1 cellular context compared by ENCODE assay signal in genomic region chr19:36837902-36838783, GRCh38.
TF ChIP-seq lines count a peak whose summit lies in the region.

Gene ZNF790, minus strand, starts transcription at chr19:36838387. Its CDS starts 12,768 bp downstream, at chr19:36825619.

TF ChIP-seq in GM23338, 12 proteins besides CTCF, POLR2A, EP300 and RAD21 (continued from another document):
- TF ChIP-seq, protein P1, sequence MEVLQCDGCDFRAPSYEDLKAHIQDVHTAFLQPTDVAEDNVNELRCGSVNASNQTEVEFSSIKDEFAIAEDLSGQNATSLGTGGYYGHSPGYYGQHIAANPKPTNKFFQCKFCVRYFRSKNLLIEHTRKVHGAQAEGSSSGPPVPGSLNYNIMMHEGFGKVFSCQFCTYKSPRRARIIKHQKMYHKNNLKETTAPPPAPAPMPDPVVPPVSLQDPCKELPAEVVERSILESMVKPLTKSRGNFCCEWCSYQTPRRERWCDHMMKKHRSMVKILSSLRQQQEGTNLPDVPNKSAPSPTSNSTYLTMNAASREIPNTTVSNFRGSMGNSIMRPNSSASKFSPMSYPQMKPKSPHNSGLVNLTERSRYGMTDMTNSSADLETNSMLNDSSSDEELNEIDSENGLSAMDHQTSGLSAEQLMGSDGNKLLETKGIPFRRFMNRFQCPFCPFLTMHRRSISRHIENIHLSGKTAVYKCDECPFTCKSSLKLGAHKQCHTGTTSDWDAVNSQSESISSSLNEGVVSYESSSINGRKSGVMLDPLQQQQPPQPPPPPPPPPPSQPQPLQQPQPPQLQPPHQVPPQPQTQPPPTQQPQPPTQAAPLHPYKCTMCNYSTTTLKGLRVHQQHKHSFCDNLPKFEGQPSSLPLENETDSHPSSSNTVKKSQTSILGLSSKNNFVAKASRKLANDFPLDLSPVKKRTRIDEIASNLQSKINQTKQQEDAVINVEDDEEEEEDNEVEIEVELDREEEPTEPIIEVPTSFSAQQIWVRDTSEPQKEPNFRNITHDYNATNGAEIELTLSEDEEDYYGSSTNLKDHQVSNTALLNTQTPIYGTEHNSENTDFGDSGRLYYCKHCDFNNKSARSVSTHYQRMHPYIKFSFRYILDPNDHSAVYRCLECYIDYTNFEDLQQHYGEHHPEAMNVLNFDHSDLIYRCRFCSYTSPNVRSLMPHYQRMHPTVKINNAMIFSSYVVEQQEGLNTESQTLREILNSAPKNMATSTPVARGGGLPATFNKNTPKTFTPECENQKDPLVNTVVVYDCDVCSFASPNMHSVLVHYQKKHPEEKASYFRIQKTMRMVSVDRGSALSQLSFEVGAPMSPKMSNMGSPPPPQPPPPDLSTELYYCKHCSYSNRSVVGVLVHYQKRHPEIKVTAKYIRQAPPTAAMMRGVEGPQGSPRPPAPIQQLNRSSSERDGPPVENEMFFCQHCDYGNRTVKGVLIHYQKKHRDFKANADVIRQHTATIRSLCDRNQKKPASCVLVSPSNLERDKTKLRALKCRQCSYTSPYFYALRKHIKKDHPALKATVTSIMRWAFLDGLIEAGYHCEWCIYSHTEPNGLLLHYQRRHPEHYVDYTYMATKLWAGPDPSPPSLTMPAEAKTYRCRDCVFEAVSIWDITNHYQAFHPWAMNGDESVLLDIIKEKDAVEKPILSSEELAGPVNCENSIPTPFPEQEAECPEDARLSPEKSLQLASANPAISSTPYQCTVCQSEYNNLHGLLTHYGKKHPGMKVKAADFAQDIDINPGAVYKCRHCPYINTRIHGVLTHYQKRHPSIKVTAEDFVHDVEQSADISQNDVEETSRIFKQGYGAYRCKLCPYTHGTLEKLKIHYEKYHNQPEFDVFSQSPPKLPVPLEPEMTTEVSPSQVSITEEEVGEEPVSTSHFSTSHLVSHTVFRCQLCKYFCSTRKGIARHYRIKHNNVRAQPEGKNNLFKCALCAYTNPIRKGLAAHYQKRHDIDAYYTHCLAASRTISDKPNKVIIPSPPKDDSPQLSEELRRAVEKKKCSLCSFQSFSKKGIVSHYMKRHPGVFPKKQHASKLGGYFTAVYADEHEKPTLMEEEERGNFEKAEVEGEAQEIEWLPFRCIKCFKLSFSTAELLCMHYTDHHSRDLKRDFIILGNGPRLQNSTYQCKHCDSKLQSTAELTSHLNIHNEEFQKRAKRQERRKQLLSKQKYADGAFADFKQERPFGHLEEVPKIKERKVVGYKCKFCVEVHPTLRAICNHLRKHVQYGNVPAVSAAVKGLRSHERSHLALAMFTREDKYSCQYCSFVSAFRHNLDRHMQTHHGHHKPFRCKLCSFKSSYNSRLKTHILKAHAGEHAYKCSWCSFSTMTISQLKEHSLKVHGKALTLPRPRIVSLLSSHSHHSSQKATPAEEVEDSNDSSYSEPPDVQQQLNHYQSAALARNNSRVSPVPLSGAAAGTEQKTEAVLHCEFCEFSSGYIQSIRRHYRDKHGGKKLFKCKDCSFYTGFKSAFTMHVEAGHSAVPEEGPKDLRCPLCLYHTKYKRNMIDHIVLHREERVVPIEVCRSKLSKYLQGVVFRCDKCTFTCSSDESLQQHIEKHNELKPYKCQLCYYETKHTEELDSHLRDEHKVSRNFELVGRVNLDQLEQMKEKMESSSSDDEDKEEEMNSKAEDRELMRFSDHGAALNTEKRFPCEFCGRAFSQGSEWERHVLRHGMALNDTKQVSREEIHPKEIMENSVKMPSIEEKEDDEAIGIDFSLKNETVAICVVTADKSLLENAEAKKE (CRISPR knock-in tag; IDR thresholded peaks at IDR 0.05), result no peak
- TF ChIP-seq, protein P2, sequence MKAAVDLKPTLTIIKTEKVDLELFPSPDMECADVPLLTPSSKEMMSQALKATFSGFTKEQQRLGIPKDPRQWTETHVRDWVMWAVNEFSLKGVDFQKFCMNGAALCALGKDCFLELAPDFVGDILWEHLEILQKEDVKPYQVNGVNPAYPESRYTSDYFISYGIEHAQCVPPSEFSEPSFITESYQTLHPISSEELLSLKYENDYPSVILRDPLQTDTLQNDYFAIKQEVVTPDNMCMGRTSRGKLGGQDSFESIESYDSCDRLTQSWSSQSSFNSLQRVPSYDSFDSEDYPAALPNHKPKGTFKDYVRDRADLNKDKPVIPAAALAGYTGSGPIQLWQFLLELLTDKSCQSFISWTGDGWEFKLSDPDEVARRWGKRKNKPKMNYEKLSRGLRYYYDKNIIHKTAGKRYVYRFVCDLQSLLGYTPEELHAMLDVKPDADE (IDR thresholded peaks at IDR 0.05), result peak; percentile 96
- TF ChIP-seq NANOG (IDR thresholded peaks at IDR 0.05; ENCODE audit: borderline replicate concordance) (no peak), JUNB (IDR thresholded peaks at IDR 0.05; ENCODE audit: unreplicated experiment) (peak; percentile 21), STAT1 (IDR thresholded peaks at IDR 0.05; ENCODE audit: unreplicated experiment) (no peak)
